13 cellular contexts compared by ENCODE assay signal in the genomic region with DNA sequence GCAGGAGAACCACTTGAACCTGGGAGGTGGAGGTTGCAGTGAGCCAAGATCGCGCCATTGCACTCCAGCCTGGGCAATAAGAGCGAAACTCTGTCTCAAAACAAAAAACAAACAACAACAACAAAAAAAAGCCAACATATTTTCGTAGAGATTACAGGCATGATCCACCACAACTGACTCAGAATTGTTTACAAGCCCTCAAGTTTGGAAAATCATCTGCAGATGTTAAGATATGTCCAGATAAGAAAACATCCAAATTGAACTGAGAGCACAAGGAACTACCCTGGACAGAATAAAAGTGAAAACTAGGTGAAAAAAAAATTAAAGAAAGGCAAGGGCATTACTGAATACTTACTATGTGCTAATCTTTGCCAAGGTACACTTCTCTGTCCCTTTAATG.
"Had no signal": no experiment of that assay in that cellular context is flagged by ENCODE, and none has a peak within 500 bp of the region (broad histone marks: within the 10 kb centered on the region; RNA-seq: fewer than 3 reads in every experiment).

No MANE protein-coding gene starts in this region.

- H3K9me3 ChIP-seq: esophagus squamous epithelium, lower lobe of right lung, psoas muscle had no signal

- DNase-seq: activated CD4-positive, alpha-beta T cell treated with anti-CD3 and anti-CD28 coated beads, Interleukin-2, amount 50 U/mL, for 48 hours; activated CD8-positive, alpha-beta memory T cell treated with anti-CD3 and anti-CD28 coated beads, Interleukin-2, amount 10 ng/mL, durations not matched to agents 7 days and 5 days; activated gamma-delta T cell; activated T-cell treated with anti-CD3 and anti-CD28 coated beads, Interleukin-2, amount 50 U/mL, for 24 hours; esophagus squamous epithelium; lower lobe of right lung; natural killer cell; occipital lobe; psoas muscle; stimulated activated CD4-positive, alpha-beta T cell treated with anti-CD3 and anti-CD28 coated beads, Interleukin-12 subunit alpha, Interleukin-12 subunit beta, amount 100 ng/mL, for 4 hours; stimulated activated naive CD4-positive, alpha-beta T cell; SW 1271 had no signal

- ATAC-seq: activated CD4-positive, CD25-positive, alpha-beta regulatory T cell treated with anti-CD3 and anti-CD28 coated beads, Interleukin-2, amount 50 U/mL, for 24 hours; activated CD8-positive, alpha-beta memory T cell treated with anti-CD3 and anti-CD28 coated beads, Interleukin-2, amount 10 ng/mL, durations not matched to agents 7 days and 5 days; lower lobe of right lung; natural killer cell had no signal

- H3K4me1 ChIP-seq: lower lobe of right lung, psoas muscle had no signal

- H3K27me3 ChIP-seq: esophagus squamous epithelium had no signal

- H3K4me3 ChIP-seq: esophagus squamous epithelium, lower lobe of right lung, psoas muscle had no signal

- H3K36me3 ChIP-seq: esophagus squamous epithelium, lower lobe of right lung had no signal

- H3K27ac ChIP-seq: lower lobe of right lung, psoas muscle had no signal
